In the genomic region with DNA sequence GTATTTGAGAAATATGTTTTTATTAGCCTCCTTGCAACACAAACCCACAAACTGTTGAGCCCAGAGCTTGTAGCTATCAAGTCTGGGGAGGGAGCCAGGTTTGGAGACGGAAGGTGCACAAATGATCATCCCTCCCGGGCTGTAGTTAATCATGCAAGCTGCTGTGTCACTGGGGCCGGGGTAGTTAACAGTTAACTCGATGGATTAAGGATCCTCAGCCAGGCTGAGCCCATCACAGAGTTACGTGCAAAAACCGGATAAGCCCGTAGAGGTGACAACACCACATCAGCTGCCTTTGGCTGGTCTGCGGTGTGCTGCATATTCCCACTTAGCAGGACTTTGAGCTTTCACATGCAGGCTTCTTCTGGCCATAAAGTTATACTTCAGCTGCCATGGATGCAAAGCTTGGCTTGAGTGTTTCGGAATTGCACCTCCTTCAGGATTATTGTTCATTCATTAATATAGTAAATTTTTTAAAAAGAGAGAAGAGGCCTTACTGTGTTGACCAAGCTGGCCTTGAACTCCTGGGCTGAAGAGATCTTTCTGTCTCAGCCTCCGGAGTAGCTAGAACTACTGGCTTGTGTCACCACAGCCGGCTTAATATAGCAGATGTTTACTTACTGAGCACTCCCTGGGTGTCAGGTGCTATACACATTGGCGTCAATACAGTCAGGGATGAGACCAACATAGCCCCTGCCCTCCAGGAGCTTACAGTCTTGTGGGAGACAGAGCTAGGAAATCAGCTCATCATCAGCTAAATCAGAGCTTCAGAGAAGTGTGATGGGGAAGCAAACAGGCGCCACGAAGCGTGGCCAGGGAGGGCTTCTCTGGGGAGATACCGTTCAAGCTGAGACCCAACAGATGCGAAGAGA, we compare ENCODE assay signal across 9 cellular contexts.
DNase-seq lines count a peak whose midpoint lies in the region; ATAC-seq and TF ChIP-seq lines count a peak whose summit lies in the region.
"Had no signal": no experiment of that assay in that cellular context is flagged by ENCODE, and none has a peak within 500 bp of the region (broad histone marks: within the 10 kb centered on the region; RNA-seq: fewer than 3 reads in every experiment).

No MANE protein-coding gene starts in this region.

- no peak for TF ChIP-seq POLR2A in upper lobe of left lung (IDR thresholded peaks at IDR 0.05)

- CTCF ChIA-PET in WTC11 (lab: Charles Lee) = interaction anchor here (0.8 kb wide), 2 partner anchors 32 to 41 kb away, joined by 3 to 5 read pairs; no protein-coding TSS in a partner anchor

- no peaks in the 10 kb centered on the region for H3K27me3 Mint-ChIP-seq in activated naive CD4-positive, alpha-beta T cell treated with anti-CD3 and anti-CD28 coated beads, Interleukin-2, amount 50 U/mL, for 24 hours
- no peaks in the 10 kb centered on the region for H3K27me3 Mint-ChIP-seq in WTC11 (ENCODE audit: low read depth)
- H3K27me3 Mint-ChIP-seq: CD4-positive, alpha-beta T cell had no signal

- ATAC-seq in activated naive CD4-positive, alpha-beta T cell treated with anti-CD3 and anti-CD28 coated beads, Interleukin-2, amount 50 U/mL, for 72 hours = no peak
- ATAC-seq in WTC11 (no peak), upper lobe of left lung (ENCODE audit: low FRiP score in 2 of 2) (peak in 1 of 2 donors; percentile 7)

- TF ChIP-seq CTCF in WTC11 (IDR thresholded peaks at IDR 0.05) (no peak), upper lobe of left lung (IDR thresholded peaks at IDR 0.05) (no peak)

- no peak for DNase-seq in activated naive CD4-positive, alpha-beta T cell treated with anti-CD3 and anti-CD28 coated beads, Interleukin-2, amount 50 U/mL, for 72 hours (ENCODE audit: low spot score in 2 of 2)
- no peak for DNase-seq in WTC11 (ENCODE audit: low spot score)
- DNase-seq in kidney tubule cell (ENCODE audit: low spot score) = peak; percentile 99
- DNase-seq in upper lobe of left lung = no peak
- DNase-seq in stimulated activated CD4-positive, alpha-beta T cell treated with anti-CD3 and anti-CD28 coated beads, Interleukin-1b, Interleukin-23, amount 100 ng/mL, for 48 hours = no peak
- DNase-seq in nucleus accumbens (lab: John Stamatoyannopoulos, UW) = no peak
- no peak for DNase-seq in activated naive CD4-positive, alpha-beta T cell treated with anti-CD3 and anti-CD28 coated beads, Interleukin-2, amount 50 U/mL, for 16 hours
- DNase-seq: CD4-positive, alpha-beta T cell had no signal

- WGBS in upper lobe of left lung, 2 donors = 71 to 75% methylated on average over 17 of the region's 17 CpGs

- no peaks in the 10 kb centered on the region for H3K9me3 ChIP-seq in upper lobe of left lung

- H3K4me3 ChIP-seq in upper lobe of left lung = no peak overlapping the region

- H3K4me1 ChIP-seq in upper lobe of left lung = peaks cover 20 to 36% (median 28%) of the 10 kb centered on the region in 4 donors

- H3K27ac Mint-ChIP-seq in activated naive CD4-positive, alpha-beta T cell treated with anti-CD3 and anti-CD28 coated beads, Interleukin-2, amount 50 U/mL, for 24 hours = peak overlapping the region; percentile 36
- no peak overlapping the region for H3K27ac Mint-ChIP-seq in activated naive CD4-positive, alpha-beta T cell treated with anti-CD3 and anti-CD28 coated beads, Interleukin-2, amount 50 U/mL, for 72 hours
- no peak overlapping the region for H3K27ac Mint-ChIP-seq in WTC11

- peaks cover 41% of the 10 kb centered on the region for H3K4me1 Mint-ChIP-seq in activated naive CD4-positive, alpha-beta T cell treated with anti-CD3 and anti-CD28 coated beads, Interleukin-2, amount 50 U/mL, for 24 hours
- peaks cover 20% of the 10 kb centered on the region for H3K4me1 Mint-ChIP-seq in WTC11

- no peaks in the 10 kb centered on the region for H3K27me3 ChIP-seq in upper lobe of left lung

- H3K36me3 ChIP-seq in upper lobe of left lung = no peaks in the 10 kb centered on the region

- no peak overlapping the region for H3K4me3 Mint-ChIP-seq in activated naive CD4-positive, alpha-beta T cell treated with anti-CD3 and anti-CD28 coated beads, Interleukin-2, amount 50 U/mL, for 24 hours
- H3K4me3 Mint-ChIP-seq in WTC11 = no peak overlapping the region
- H3K4me3 Mint-ChIP-seq: CD4-positive, alpha-beta T cell had no signal

- H3K36me3 Mint-ChIP-seq in activated naive CD4-positive, alpha-beta T cell treated with anti-CD3 and anti-CD28 coated beads, Interleukin-2, amount 50 U/mL, for 24 hours = peaks cover 16% of the 10 kb centered on the region
- H3K36me3 Mint-ChIP-seq in activated naive CD4-positive, alpha-beta T cell treated with anti-CD3 and anti-CD28 coated beads, Interleukin-2, amount 50 U/mL, for 72 hours = peaks cover 16 to 17% of the 10 kb centered on the region in 2 donors
- no peaks in the 10 kb centered on the region for H3K36me3 Mint-ChIP-seq in WTC11

- POLR2A ChIA-PET in WTC11 (lab: Charles Lee) = no interaction called here

- peak overlapping the region in 3 of 4 donors; percentile 45 to 74 (median 46) for H3K27ac ChIP-seq in upper lobe of left lung

- TF ChIP-seq EP300 in upper lobe of left lung (IDR thresholded peaks at IDR 0.05) = no peak

- H3K9me3 Mint-ChIP-seq in activated naive CD4-positive, alpha-beta T cell treated with anti-CD3 and anti-CD28 coated beads, Interleukin-2, amount 50 U/mL, for 24 hours = no peaks in the 10 kb centered on the region
- H3K9me3 Mint-ChIP-seq in activated naive CD4-positive, alpha-beta T cell treated with anti-CD3 and anti-CD28 coated beads, Interleukin-2, amount 50 U/mL, for 72 hours = peaks cover 0 to 5% of the 10 kb centered on the region in 2 donors
- H3K9me3 Mint-ChIP-seq in WTC11 = no peaks in the 10 kb centered on the region
- H3K9me3 Mint-ChIP-seq: CD4-positive, alpha-beta T cell had no signal

TF ChIP-seq in WTC11, 78 proteins besides CTCF, POLR2A, EP300 and RAD21:
- TF ChIP-seq, protein P1, sequence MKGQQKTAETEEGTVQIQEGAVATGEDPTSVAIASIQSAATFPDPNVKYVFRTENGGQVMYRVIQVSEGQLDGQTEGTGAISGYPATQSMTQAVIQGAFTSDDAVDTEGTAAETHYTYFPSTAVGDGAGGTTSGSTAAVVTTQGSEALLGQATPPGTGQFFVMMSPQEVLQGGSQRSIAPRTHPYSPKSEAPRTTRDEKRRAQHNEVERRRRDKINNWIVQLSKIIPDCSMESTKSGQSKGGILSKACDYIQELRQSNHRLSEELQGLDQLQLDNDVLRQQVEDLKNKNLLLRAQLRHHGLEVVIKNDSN (CRISPR knock-in tag; IDR thresholded peaks at IDR 0.05) = no peak
- 0 out of 2 replicates have a peak, but pooled peaks have one; percentile 22 for TF ChIP-seq GABPB1 (CRISPR knock-in tag; IDR thresholded peaks at IDR 0.05)
- TF ChIP-seq NR3C1 (CRISPR knock-in tag; conservative IDR thresholded peaks at IDR 0.05; ENCODE audit: low read depth) = no peak
- TF ChIP-seq, protein P2, sequence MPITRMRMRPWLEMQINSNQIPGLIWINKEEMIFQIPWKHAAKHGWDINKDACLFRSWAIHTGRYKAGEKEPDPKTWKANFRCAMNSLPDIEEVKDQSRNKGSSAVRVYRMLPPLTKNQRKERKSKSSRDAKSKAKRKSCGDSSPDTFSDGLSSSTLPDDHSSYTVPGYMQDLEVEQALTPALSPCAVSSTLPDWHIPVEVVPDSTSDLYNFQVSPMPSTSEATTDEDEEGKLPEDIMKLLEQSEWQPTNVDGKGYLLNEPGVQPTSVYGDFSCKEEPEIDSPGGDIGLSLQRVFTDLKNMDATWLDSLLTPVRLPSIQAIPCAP (CRISPR knock-in tag; IDR thresholded peaks at IDR 0.05) = no peak
- TF ChIP-seq GTF2I (CRISPR knock-in tag; conservative IDR thresholded peaks at IDR 0.05) = no peak
- no peak for TF ChIP-seq SOX15 (CRISPR knock-in tag; IDR thresholded peaks at IDR 0.05)
